ENCODE assay signal across 29 cellular contexts in the genomic region with DNA sequence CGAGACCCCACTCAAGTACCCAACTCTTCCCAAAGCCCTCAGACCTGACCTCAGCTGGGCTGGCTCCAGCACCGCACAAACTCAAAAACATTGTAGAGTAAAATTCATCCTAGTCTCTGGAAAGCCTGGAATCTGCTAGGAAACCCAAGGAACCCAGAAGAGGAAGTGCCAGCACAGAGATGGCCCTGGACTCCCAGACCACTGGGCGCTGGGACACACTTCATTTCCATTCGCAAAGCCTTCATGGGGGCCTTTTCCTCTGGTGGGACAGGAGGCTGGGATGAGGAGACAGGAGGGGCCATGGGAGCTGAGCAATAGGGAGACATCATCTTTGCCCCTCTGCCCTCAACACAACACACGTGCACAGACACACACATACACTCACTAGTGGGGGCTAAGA. TPM values are rescaled to one million over a fixed set of nuclear protein-coding genes. Genes with fewer than 3 reads are reported as not detected.
DNase-seq lines count a peak whose midpoint lies in the region; ATAC-seq, FAIRE-seq and TF ChIP-seq lines count a peak whose summit lies in the region.
"Had no signal": no experiment of that assay in that cellular context is flagged by ENCODE, and none has a peak within 500 bp of the region (broad histone marks: within the 10 kb centered on the region; RNA-seq: fewer than 3 reads in every experiment).

No MANE protein-coding gene starts in this region.

- no peak overlapping the region; the same call in 1 of the 2 replicates for H2BK5ac ChIP-seq in H1 (ENCODE audit: low read depth, low read length)

- no peak overlapping the region for H2BK15ac ChIP-seq in H1 (ENCODE audit: low read length)

- H3K79me1 ChIP-seq in H1 (ENCODE audit: low read depth, low read length) = peaks cover 4% of the 10 kb centered on the region; the same call in 1 of the 2 replicates

- TF ChIP-seq CTCF in left ventricle myocardium inferior (IDR thresholded peaks at IDR 0.05; ENCODE audit: borderline replicate concordance) = no peak
- TF ChIP-seq CTCF in right atrium auricular region (IDR thresholded peaks at IDR 0.05) = no peak
- TF ChIP-seq CTCF in H1 (IDR thresholded peaks at IDR 0.05; ENCODE audit: control extremely low read depth in 1 of 3, insufficient read depth in 1 of 3, low read depth in 1 of 3, low read length in 3 of 3) = no peak

- H3K79me2 ChIP-seq in H1 (ENCODE audit: control insufficient read depth in 1 of 2, insufficient read depth in 2 of 2, low read length in 2 of 2) = no peaks in the 10 kb centered on the region

- 96% methylated on average over 5 of the region's 5 CpGs; no CpG with 5 or more reads in 1 of the 2 experiments for WGBS in H1 (ENCODE audit: extremely low coverage in 1 of 2, insufficient coverage in 1 of 2, insufficient read length in 1 of 2, insufficient replicate concordance in 2 of 2, low coverage in 1 of 2, low lambda C conversion rate in 2 of 2, missing lambda C conversion rate in 1 of 2), 2 experiments

- no peak overlapping the region for H4K91ac ChIP-seq in H1 (replicated peaks; ENCODE audit: insufficient read length, low read length)

- H3K23me2 ChIP-seq in H1 (ENCODE audit: low read depth, low read length) = no peaks in the 10 kb centered on the region

- H2AFZ ChIP-seq in H1 (ENCODE audit: low read length) = no peak overlapping the region
- H2AFZ ChIP-seq: GM23248 had no signal

- no peaks in the 10 kb centered on the region for H4K20me1 ChIP-seq in H1 (replicated peaks in 1 of 2; ENCODE audit: control insufficient read depth in 1 of 2, insufficient read depth in 2 of 2, low read length in 2 of 2)

- peak overlapping the region; percentile 77; the same call in 1 of the 2 replicates for H2AK5ac ChIP-seq in H1 (ENCODE audit: low read depth, low read length)

- no peak overlapping the region; a peak in 1 of 7 replicates for H3K9ac ChIP-seq in H1 (replicated peaks in 1 of 4; ENCODE audit: extremely low read depth in 1 of 4, low read depth in 3 of 4, low read length in 3 of 4)
- H3K9ac ChIP-seq: GM23248 had no signal

- no peak for TF ChIP-seq POLR2A in H1 (IDR thresholded peaks at IDR 0.05; ENCODE audit: control extremely low read depth in 1 of 2, low read depth in 2 of 2, low read length in 2 of 2)

- H2BK120ac ChIP-seq in H1 (replicated peaks; ENCODE audit: low read depth, low read length) = no peak overlapping the region

- H4K5ac ChIP-seq in H1 (ENCODE audit: insufficient read length, low read depth, low read length) = no peak overlapping the region

- no peaks in the 10 kb centered on the region for H3K27me3 ChIP-seq in left ventricle myocardium inferior (ENCODE audit: low read depth)
- H3K27me3 ChIP-seq in right atrium auricular region = no peaks in the 10 kb centered on the region
- no peaks in the 10 kb centered on the region for H3K27me3 ChIP-seq in H1 (replicated peaks in 1 of 4; ENCODE audit: control insufficient read depth in 3 of 4, extremely low read depth in 1 of 4, insufficient read depth in 3 of 4, low read length in 3 of 4)
- H3K27me3 ChIP-seq in muscle layer of duodenum (ENCODE audit: low read depth, low read length) = no peaks in the 10 kb centered on the region
- H3K27me3 ChIP-seq: adrenal gland, tibial artery had no signal

- H3K4me2 ChIP-seq in H1 (ENCODE audit: insufficient read depth in 1 of 2, low read depth in 2 of 2, low read length in 2 of 2) = no peak overlapping the region

- H3K27ac ChIP-seq in left ventricle myocardium inferior (replicated peaks) (peak overlapping the region; percentile 40), right atrium auricular region (no peak overlapping the region), H1 (ENCODE audit: low read depth, low read length) (no peak overlapping the region), muscle layer of duodenum (ENCODE audit: low read length) (peak overlapping the region; percentile 81)
- H3K27ac ChIP-seq: coronary artery, GM23248, tibial artery had no signal

- CTCF ChIA-PET in H1 (lab: Charles Lee; ENCODE audit: partially characterized antibody) = no interaction called here

- intact Hi-C loops in left ventricle myocardium inferior (cut with micrococcal nuclease) = no loop called here

- H4K8ac ChIP-seq in H1 (ENCODE audit: extremely low read depth, insufficient read depth, low read length) = no peak overlapping the region

- no peak for ATAC-seq in HG02981 (IDR thresholded peaks at IDR 0.05; ENCODE audit: unreplicated experiment)
- ATAC-seq: naive thymus-derived CD8-positive, alpha-beta T cell; PC-3; sciatic nerve; stimulated activated naive CD8-positive, alpha-beta T cell treated with anti-CD3 and anti-CD28 coated beads, Interleukin-15, Interleukin-2, amounts not matched to agents 100 U/mL and 50 U/mL, for 24 hours; T-cell had no signal

- FAIRE-seq in H1 (lab: Jason Lieb, UNC) = no peak
- FAIRE-seq: GM12891, TTC549 had no signal

- peaks cover 62% of the 10 kb centered on the region for H3K4me1 ChIP-seq in left ventricle myocardium inferior
- H3K4me1 ChIP-seq in right atrium auricular region = peaks cover 0 to 35% of the 10 kb centered on the region in 2 donors
- peaks cover 0 to 10% (median 0%) of the 10 kb centered on the region in 4 experiments; a peak in 4 of 7 replicates for H3K4me1 ChIP-seq in H1 (replicated peaks in 1 of 4; ENCODE audit: control insufficient read depth in 3 of 4, insufficient read depth in 4 of 4, low read length in 3 of 4)
- peaks cover 18 to 31% of the 10 kb centered on the region in 2 donors for H3K4me1 ChIP-seq in muscle layer of duodenum (ENCODE audit: control insufficient read depth in 1 of 2, insufficient read depth in 2 of 2, low read length in 2 of 2)

- DNase-seq in left ventricle myocardium inferior (no peak), right atrium auricular region (ENCODE audit: low spot score) (no peak), H1 (ENCODE audit: low read depth in 1 of 2, low spot score in 2 of 2) (no peak), inferior parietal cortex (ENCODE audit: extremely low spot score) (no peak), nucleus accumbens (lab: John Stamatoyannopoulos, UW) (no peak), NCI-H2171 treated with DMSO at 0.1 percent for 48 hours (lab: John Stamatoyannopoulos, UW) (no peak)
- DNase-seq: activated CD4-positive, alpha-beta T cell treated with anti-CD3 and anti-CD28 coated beads for 4 hours; activated CD8-positive, alpha-beta memory T cell treated with anti-CD3 and anti-CD28 coated beads for 24 hours; activated gamma-delta T cell; activated T-cell treated with anti-CD3 and anti-CD28 coated beads, Interleukin-2, amount 50 U/mL, for 1 hour; adrenal gland; Calu3; GM23248; HFFc6; KBM-7; MM.1S; naive thymus-derived CD8-positive, alpha-beta T cell; NCI-H1417 treated with DMSO at 0.1 percent for 48 hours; NCI-H2081 treated with DMSO at 0.1 percent for 48 hours; PC-3; stimulated activated naive CD8-positive, alpha-beta T cell treated with anti-CD3 and anti-CD28 coated beads, Interleukin-15, Interleukin-2, amounts not matched to agents 100 U/mL and 50 U/mL, for 24 hours; T-cell; tibial artery had no signal

- TF ChIP-seq EP300 in H1 (IDR thresholded peaks at IDR 0.05; ENCODE audit: borderline replicate concordance in 1 of 2, low read depth in 2 of 2, low read length in 2 of 2) = no peak

- H3K56ac ChIP-seq in H1 (replicated peaks; ENCODE audit: insufficient read length, low read depth, low read length) = no peak overlapping the region

- H3K18ac ChIP-seq in H1 (ENCODE audit: extremely low read depth, low read length) = no peak overlapping the region; the same call in 1 of the 2 replicates

- no peak for TF ChIP-seq RAD21 in H1 (IDR thresholded peaks at IDR 0.05 in 1 of 2, conservative IDR thresholded peaks at IDR 0.05 in 1 of 2; ENCODE audit: low read depth in 2 of 2, low read length in 2 of 2)

- H3K4me3 ChIP-seq in left ventricle myocardium inferior = no peak overlapping the region
- H3K4me3 ChIP-seq in right atrium auricular region = no peak overlapping the region
- no peak overlapping the region for H3K4me3 ChIP-seq in H1 (ENCODE audit: extremely low read depth in 1 of 4, insufficient read depth in 2 of 4, low read depth in 3 of 4, low read length in 4 of 4)
- H3K4me3 ChIP-seq in muscle layer of duodenum (ENCODE audit: low read depth in 1 of 2, low read length in 2 of 2) = no peak overlapping the region
- H3K4me3 ChIP-seq: adrenal gland, coronary artery, GM23248, tibial artery had no signal

- H3K23ac ChIP-seq in H1 (ENCODE audit: insufficient read length) = no peak overlapping the region

- H3K4ac ChIP-seq in H1 (replicated peaks; ENCODE audit: insufficient read length, low read depth, low read length) = no peak overlapping the region

- POLR2A ChIA-PET in H1 (lab: Charles Lee; ENCODE audit: partially characterized antibody) = interaction anchor here (0.9 to 1.2 kb wide), 2 partner anchors 80 to 83 kb away, joined by 3 read pairs; no protein-coding TSS in a partner anchor

- H3K14ac ChIP-seq in H1 (ENCODE audit: insufficient read length) = no peak overlapping the region

- H2BK12ac ChIP-seq in H1 (ENCODE audit: low read depth, low read length) = peak overlapping the region; percentile 75; the same call in 1 of the 2 replicates

- no peak overlapping the region for H2BK20ac ChIP-seq in H1 (ENCODE audit: low read length)

- no peaks in the 10 kb centered on the region for H3K9me3 ChIP-seq in left ventricle myocardium inferior (replicated peaks)
- H3K9me3 ChIP-seq in right atrium auricular region = no peaks in the 10 kb centered on the region
- no peaks in the 10 kb centered on the region for H3K9me3 ChIP-seq in H1 (ENCODE audit: insufficient read depth in 2 of 2, low read depth in 1 of 2, low read length in 1 of 2)
- H3K9me3 ChIP-seq in muscle layer of duodenum (ENCODE audit: control insufficient read depth in 1 of 2, low read length in 2 of 2) = no peaks in the 10 kb centered on the region
- H3K9me3 ChIP-seq: adrenal gland, tibial artery had no signal

- H3K36me3 ChIP-seq in left ventricle myocardium inferior = peaks cover under 1% of the 10 kb centered on the region
- H3K36me3 ChIP-seq in right atrium auricular region = no peaks in the 10 kb centered on the region
- no peaks in the 10 kb centered on the region for H3K36me3 ChIP-seq in H1 (ENCODE audit: control insufficient read depth in 2 of 4, insufficient read depth in 4 of 4, low read length in 3 of 4)
- peaks cover 6 to 7% of the 10 kb centered on the region in 2 donors for H3K36me3 ChIP-seq in muscle layer of duodenum (ENCODE audit: control insufficient read depth in 1 of 2, insufficient read depth in 2 of 2, low read length in 2 of 2)
- H3K36me3 ChIP-seq: adrenal gland, tibial artery had no signal

RNA-seq across cellular contexts. Expression of a gene that starts 30.8 kb away (rescaled TPM):
- total RNA-seq in left ventricle myocardium inferior (25.9 TPM), right atrium auricular region (10 to 100 TPM; 19.4 to 22.9 TPM)
- 24.1 and 31.8 TPM in 2 replicates for total RNA-seq in H1 (2021; fragmentation: NEBNext Ultra II Directional; extraction: Animal tissue kit (Norgen Biotek cat#: 25700))
- polyA plus RNA-seq in H1 (2011; rRNA removed) = 9.4 and 12.4 TPM in 2 replicates
- 14.0 TPM for polyA plus RNA-seq in H1 (2011; cell fraction: cytosol; rRNA removed)
- polyA plus RNA-seq in H1 (2011; cell fraction: nucleus; rRNA removed) = 16.7 TPM
- 8.9 to 11.1 TPM (median 10.3 TPM) in 4 replicates for polyA plus RNA-seq in H1 (2012, experiment 1 of 2)
- 7.6 TPM for polyA plus RNA-seq in H1 (2012, experiment 2 of 2)
- polyA plus RNA-seq in H1 (2013, experiment 1 of 2) = 26.6 TPM
- polyA plus RNA-seq in H1 (2013, experiment 2 of 2) = 27.4 TPM
- 37.7 and 39.1 TPM in 2 replicates for polyA minus RNA-seq in H1 (2011; rRNA and poly(A)+ RNA removed)
- 16.1 TPM for polyA minus RNA-seq in H1 (2011; cell fraction: cytosol; rRNA and poly(A)+ RNA removed)
- 27.9 TPM for polyA minus RNA-seq in H1 (2011; cell fraction: nucleus; rRNA and poly(A)+ RNA removed)

Comparison
In these comparisons a context has a peak if more than half of its experiments do, and no peak if none do; other contexts are left out.
1. H3K27ac ChIP-seq: peak in left ventricle myocardium inferior (single experiment) and muscle layer of duodenum (single experiment); none in right atrium auricular region (0 of 2) and H1 (single experiment).